8 cellular contexts compared by ENCODE assay signal in genomic region chr14:77000340-77001235, GRCh38. TPM values are rescaled to one million over a fixed set of nuclear protein-coding genes. Genes with fewer than 3 reads are reported as not detected.
DNase-seq lines count a peak whose midpoint lies in the region; ATAC-seq and TF ChIP-seq lines count a peak whose summit lies in the region.
"Had no signal": no experiment of that assay in that cellular context is flagged by ENCODE, and none has a peak within 500 bp of the region (broad histone marks: within the 10 kb centered on the region; RNA-seq: fewer than 3 reads in every experiment).

No MANE protein-coding gene starts in this region.

- no peak overlapping the region for H3K9ac ChIP-seq in smooth muscle cell (ENCODE audit: low read depth)

- peak overlapping the region; percentile 83 for H2AFZ ChIP-seq in smooth muscle cell (ENCODE audit: low read depth)

- no peak overlapping the region for H3K27ac Mint-ChIP-seq in T-helper 17 cell

- H3K79me2 ChIP-seq in smooth muscle cell (ENCODE audit: low read depth), result no peaks in the 10 kb centered on the region

- peak; percentile 66 for ATAC-seq in GM18502 (IDR thresholded peaks at IDR 0.05; ENCODE audit: poor library complexity, unreplicated experiment)
- no peak for ATAC-seq in T-helper 17 cell
- peak; percentile 79 for ATAC-seq in left ventricle myocardium superior

- WGBS in smooth muscle cell (ENCODE audit: low lambda C conversion rate), result 49% methylated on average over 31 of the region's 31 CpGs

- peaks cover 12% of the 10 kb centered on the region for H3K4me1 Mint-ChIP-seq in T-helper 17 cell

- no peaks in the 10 kb centered on the region for H3K36me3 ChIP-seq in smooth muscle cell (ENCODE audit: low read depth)

- peak overlapping the region; percentile 70 for H3K4me3 Mint-ChIP-seq in T-helper 17 cell
- H3K4me3 Mint-ChIP-seq: natural killer cell had no signal

- in situ Hi-C loops in KBM-7 (cut with MboI; ENCODE audit: low pct_unique_long_range_greater_than_20kb, low sequenced_read_pairs), result no loop called here

- peak overlapping the region; percentile 62 for H3K27ac ChIP-seq in smooth muscle cell (ENCODE audit: low read depth)

- no peak overlapping the region for H3K4me3 ChIP-seq in smooth muscle cell

- H3K4me2 ChIP-seq in smooth muscle cell, result peak overlapping the region; percentile 66

- no peak for TF ChIP-seq CTCF in smooth muscle cell (IDR thresholded peaks at IDR 0.05; ENCODE audit: borderline replicate concordance, insufficient read depth, poor library complexity, severe bottlenecking)

- H3K27me3 ChIP-seq in smooth muscle cell (ENCODE audit: low read depth), result no peaks in the 10 kb centered on the region

- CTCF ChIA-PET in HEK293T (lab: Yijun Ruan, JAX), result no interaction called here

- intact Hi-C loops in left ventricle myocardium superior (cut with micrococcal nuclease), result no loop called here

- H3K36me3 Mint-ChIP-seq in T-helper 17 cell (ENCODE audit: low read depth), result no peaks in the 10 kb centered on the region
- H3K36me3 Mint-ChIP-seq: natural killer cell had no signal

- POLR2A ChIA-PET in HEK293T (lab: Yijun Ruan, JAX), result no interaction called here

- H3K9me3 ChIP-seq in T-helper 17 cell (ENCODE audit: control insufficient read depth, low read length, poor library complexity, severe bottlenecking) (no peaks in the 10 kb centered on the region), smooth muscle cell (replicated peaks; ENCODE audit: low read depth) (no peaks in the 10 kb centered on the region)

- no peaks in the 10 kb centered on the region for H3F3A ChIP-seq in smooth muscle cell (ENCODE audit: low read depth)

- peaks cover 11% of the 10 kb centered on the region for H3K27me3 Mint-ChIP-seq in T-helper 17 cell

- peaks cover 9% of the 10 kb centered on the region for H3K4me1 ChIP-seq in smooth muscle cell (ENCODE audit: low read depth)

- H4K20me1 ChIP-seq in smooth muscle cell (ENCODE audit: low read depth), result no peaks in the 10 kb centered on the region

- DNase-seq in KBM-7 (peak; percentile 97), T-helper 17 cell (no peak), left ventricle myocardium superior (peak; percentile 52), smooth muscle cell (lab: John Stamatoyannopoulos, UW; ENCODE audit: unreplicated experiment) (peak; percentile 25), HEK293T (ENCODE audit: extremely low spot score) (no peak)
- no peak for DNase-seq in stimulated activated CD4-positive, alpha-beta T cell treated with anti-CD3 and anti-CD28 coated beads, Interleukin-12 subunit alpha, Interleukin-12 subunit beta, amount 100 ng/mL, for 4 hours
- DNase-seq: natural killer cell had no signal

TF ChIP-seq in HEK293T, 16 proteins besides CTCF, POLR2A, EP300 and RAD21:
- TF ChIP-seq LEF1 (IDR thresholded peaks at IDR 0.05; ENCODE audit: borderline replicate concordance) (no peak), FOXK2 (IDR thresholded peaks at IDR 0.05) (no peak), TARDBP (IDR thresholded peaks at IDR 0.05) (no peak), FOXM1 (IDR thresholded peaks at IDR 0.05; ENCODE audit: borderline replicate concordance) (no peak), ZNF384 (IDR thresholded peaks at IDR 0.05) (no peak), NFRKB (IDR thresholded peaks at IDR 0.05) (no peak), SUZ12 (IDR thresholded peaks at IDR 0.05) (no peak)
- TF ChIP-seq, protein P1, sequence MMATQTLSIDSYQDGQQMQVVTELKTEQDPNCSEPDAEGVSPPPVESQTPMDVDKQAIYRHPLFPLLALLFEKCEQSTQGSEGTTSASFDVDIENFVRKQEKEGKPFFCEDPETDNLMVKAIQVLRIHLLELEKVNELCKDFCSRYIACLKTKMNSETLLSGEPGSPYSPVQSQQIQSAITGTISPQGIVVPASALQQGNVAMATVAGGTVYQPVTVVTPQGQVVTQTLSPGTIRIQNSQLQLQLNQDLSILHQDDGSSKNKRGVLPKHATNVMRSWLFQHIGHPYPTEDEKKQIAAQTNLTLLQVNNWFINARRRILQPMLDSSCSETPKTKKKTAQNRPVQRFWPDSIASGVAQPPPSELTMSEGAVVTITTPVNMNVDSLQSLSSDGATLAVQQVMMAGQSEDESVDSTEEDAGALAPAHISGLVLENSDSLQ (IDR thresholded peaks at IDR 0.05), result no peak

RNA-seq across cellular contexts. Expression of gene IRF2BPL, which starts 27.9 kb away (rescaled TPM):
- total RNA-seq in T-helper 17 cell (10 to 100 TPM; 41.9 to 51.7 TPM), left ventricle myocardium superior (42.8 TPM), smooth muscle cell (33.2 and 33.9 TPM in 2 replicates)
- polyA plus RNA-seq in smooth muscle cell, result 58.0 and 66.3 TPM in 2 replicates

Comparison
In these comparisons a context has a peak if more than half of its experiments do, and no peak if none do; other contexts are left out.
1. DNase-seq: peak in KBM-7 (single experiment), left ventricle myocardium superior (single experiment) and smooth muscle cell (single experiment); none in T-helper 17 cell (0 of 3), HEK293T (single experiment) and stimulated activated CD4-positive, alpha-beta T cell treated with anti-CD3 and anti-CD28 coated beads, Interleukin-12 subunit alpha, Interleukin-12 subunit beta, amount 100 ng/mL, for 4 hours (single experiment).